8 cellular contexts compared by ENCODE assay signal in the genomic region with DNA sequence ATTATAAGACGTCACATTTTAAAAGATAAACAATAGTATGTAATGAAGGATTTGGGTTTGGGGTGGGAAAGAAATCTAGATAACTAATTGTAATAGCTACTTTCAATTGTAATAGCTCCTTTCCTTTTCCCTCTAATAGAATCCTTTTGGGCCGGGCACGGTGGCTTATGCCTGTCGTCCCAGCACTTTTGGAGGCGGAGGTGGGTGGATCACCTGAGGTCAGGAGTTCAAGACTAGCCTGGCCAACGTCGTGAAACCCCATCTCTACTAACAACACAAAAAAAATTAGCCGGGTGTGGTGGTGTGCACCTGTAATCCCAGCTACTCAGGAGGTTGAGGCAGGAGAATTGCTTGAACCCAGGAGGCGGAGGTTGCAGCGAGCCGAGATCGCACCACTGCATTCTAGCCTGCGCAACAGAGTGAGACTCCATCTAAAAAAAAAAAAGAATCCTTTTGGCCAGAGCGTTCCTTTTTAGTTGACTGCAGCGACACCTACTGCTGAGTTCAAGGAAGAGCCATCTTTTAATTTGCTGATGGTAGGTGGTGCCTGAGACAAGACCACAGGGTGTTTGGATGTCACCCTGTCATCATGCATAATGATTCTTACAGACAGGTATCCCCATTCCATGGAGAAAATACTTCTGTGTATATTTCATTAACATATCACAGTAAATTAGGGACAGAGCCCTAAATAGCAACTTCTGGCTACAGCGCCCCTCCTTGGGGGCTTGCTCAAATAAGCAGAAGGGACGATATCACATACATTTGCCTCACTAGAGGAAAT.
DNase-seq lines count a peak whose midpoint lies in the region; ATAC-seq, FAIRE-seq and TF ChIP-seq lines count a peak whose summit lies in the region.

No MANE protein-coding gene starts in this region.

- no peak overlapping the region for H2AK5ac ChIP-seq in mesendoderm (ENCODE audit: low read length)

- DNase-seq in AG08396 (ENCODE audit: low spot score) (peak; percentile 56), GM18507 (ENCODE audit: extremely low spot score, insufficient read length, low read depth) (peak; percentile 26), NCI-H2107 treated with DMSO at 0.1 percent for 48 hours (lab: John Stamatoyannopoulos, UW; ENCODE audit: unreplicated experiment) (peak; percentile 86), mesendoderm (peak; percentile 80)
- DNase-seq in stimulated activated naive CD8-positive, alpha-beta T cell treated with anti-CD3 and anti-CD28 coated beads, Interleukin-15, Interleukin-2, amounts not matched to agents 100 U/mL and 50 U/mL, for 24 hours = peak; percentile 44

- H3K4me2 ChIP-seq in mesendoderm (ENCODE audit: low read length) = no peak overlapping the region

- peak; percentile 78 for TF ChIP-seq CTCF in VCaP (conservative IDR thresholded peaks at IDR 0.05)

- no peak overlapping the region for H3K56ac ChIP-seq in mesendoderm (ENCODE audit: low read length)

- no peak overlapping the region for H3K4ac ChIP-seq in mesendoderm (ENCODE audit: low read depth, low read length)

- peak; percentile 85 for ATAC-seq in HG03135 (IDR thresholded peaks at IDR 0.05; ENCODE audit: unreplicated experiment)
- ATAC-seq in stimulated activated naive CD8-positive, alpha-beta T cell treated with anti-CD3 and anti-CD28 coated beads, Interleukin-15, Interleukin-2, amounts not matched to agents 100 U/mL and 50 U/mL, for 24 hours = peak; percentile 55

- H3K79me1 ChIP-seq in mesendoderm (ENCODE audit: low read length) = no peaks in the 10 kb centered on the region

- H2BK15ac ChIP-seq in mesendoderm (replicated peaks; ENCODE audit: low read depth) = no peak overlapping the region

- H4K8ac ChIP-seq in mesendoderm (ENCODE audit: low read depth, low read length) = no peak overlapping the region

- H3K4me3 ChIP-seq in endocrine pancreas (ENCODE audit: control insufficient read depth, insufficient read depth, low read length) = peak overlapping the region; percentile 56
- H3K4me3 ChIP-seq in mesendoderm (ENCODE audit: low read length) = no peak overlapping the region

- no peak overlapping the region for H3K27ac ChIP-seq in VCaP
- H3K27ac ChIP-seq in mesendoderm (ENCODE audit: low read depth, low read length) = no peak overlapping the region

- H2BK120ac ChIP-seq in mesendoderm (ENCODE audit: low read depth, low read length) = no peak overlapping the region

- WGBS in mesendoderm (ENCODE audit: extremely low coverage, insufficient coverage, low lambda C conversion rate) = 100% methylated on average over 1 of the region's 17 CpGs

- no peak overlapping the region for H3K18ac ChIP-seq in mesendoderm (ENCODE audit: low read length)

- H3K27me3 ChIP-seq in endocrine pancreas (ENCODE audit: control insufficient read depth, insufficient read depth, low read length) (no peaks in the 10 kb centered on the region), mesendoderm (ENCODE audit: insufficient read depth, low read length, poor library complexity) (no peaks in the 10 kb centered on the region)

- H3K4me1 ChIP-seq in endocrine pancreas (ENCODE audit: control insufficient read depth, insufficient read depth, low read length) (no peaks in the 10 kb centered on the region), mesendoderm (ENCODE audit: control insufficient read depth, low read depth, low read length) (no peaks in the 10 kb centered on the region)

- FAIRE-seq in GM18507 (lab: Jason Lieb, UNC) = peak; percentile 87

- H3K36me3 ChIP-seq in endocrine pancreas (ENCODE audit: control insufficient read depth, insufficient read depth, low read length) (no peaks in the 10 kb centered on the region), mesendoderm (ENCODE audit: control insufficient read depth, insufficient read depth, low read length) (no peaks in the 10 kb centered on the region)

- H3K9ac ChIP-seq in endocrine pancreas (ENCODE audit: control insufficient read depth, insufficient read depth, low read length) = no peak overlapping the region
- no peak overlapping the region for H3K9ac ChIP-seq in mesendoderm (ENCODE audit: low read length)

- no peaks in the 10 kb centered on the region for H3K79me2 ChIP-seq in mesendoderm (ENCODE audit: control insufficient read depth, insufficient read depth, low read length)

- no peaks in the 10 kb centered on the region for H3K9me3 ChIP-seq in endocrine pancreas (ENCODE audit: control insufficient read depth, low read length)

- H2BK5ac ChIP-seq in mesendoderm (ENCODE audit: low read length) = no peak overlapping the region

- H3K23ac ChIP-seq in mesendoderm (ENCODE audit: low read length) = no peak overlapping the region

- no peak overlapping the region for H4K5ac ChIP-seq in mesendoderm (ENCODE audit: low read length)

Comparison
In these comparisons a context has a peak if more than half of its experiments do, and no peak if none do; other contexts are left out.
1. DNase-seq: peak in every context shown above with its lines; median percentile 86 in NCI-H2107 treated with DMSO at 0.1 percent for 48 hours; 80 in mesendoderm; 56 in AG08396; 44 in stimulated activated naive CD8-positive, alpha-beta T cell treated with anti-CD3 and anti-CD28 coated beads, Interleukin-15, Interleukin-2, amounts not matched to agents 100 U/mL and 50 U/mL, for 24 hours; 26 in GM18507.